13 cellular contexts compared by ENCODE assay signal in genomic region chr9:126984969-126985368, GRCh38.
DNase-seq lines count a peak whose midpoint lies in the region; ATAC-seq, FAIRE-seq and TF ChIP-seq lines count a peak whose summit lies in the region.
"Had no signal": no experiment of that assay in that cellular context is flagged by ENCODE, and none has a peak within 500 bp of the region (broad histone marks: within the 10 kb centered on the region; RNA-seq: fewer than 3 reads in every experiment).

No MANE protein-coding gene starts in this region.

- H3K27ac Mint-ChIP-seq in natural killer cell treated with Interleukin-12 subunit alpha and Interleukin-12 subunit beta and Interleukin-15 and Interleukin-18, amount 100 ng/mL, for 72 hours = peak overlapping the region in 1 of 2 donors; percentile 36
- H3K27ac Mint-ChIP-seq: activated naive CD8-positive, alpha-beta T cell treated with anti-CD3 and anti-CD28 coated beads, Interleukin-2, amount 10 ng/mL, durations not matched to agents 7 days and 5 days; HFFc6 had no signal

- intact Hi-C loops in Right ventricle myocardium superior (cut with DNase I) = loop anchor here (10.0 kb wide), 1 partner anchor 70 kb away; no protein-coding TSS in a partner anchor
- intact Hi-C loops in right cardiac atrium (cut with DNase I) = no loop called here

- DNase-seq in Right ventricle myocardium superior (no peak), right atrium auricular region (ENCODE audit: low spot score) (no peak), astrocyte of the hippocampus (ENCODE audit: low read depth, low spot score) (peak; percentile 16), right cardiac atrium (no peak), urothelium cell line (ENCODE audit: low spot score) (peak; percentile 42), DMS153 treated with DMSO at 0.1 percent for 48 hours (lab: John Stamatoyannopoulos, UW; ENCODE audit: unreplicated experiment) (no peak)
- DNase-seq in stimulated activated CD4-positive, alpha-beta T cell treated with anti-CD3 and anti-CD28 coated beads, Interleukin-1b, Interleukin-23, amount 100 ng/mL, for 48 hours = no peak
- DNase-seq in natural killer cell treated with Interleukin-12 subunit alpha and Interleukin-12 subunit beta and Interleukin-15 and Interleukin-18, amount 100 ng/mL, for 72 hours (ENCODE audit: low spot score) = no peak
- DNase-seq: activated naive CD8-positive, alpha-beta T cell treated with anti-CD3 and anti-CD28 coated beads, Interleukin-2, amount 10 ng/mL, durations not matched to agents 7 days and 5 days; HFFc6; NCI-H187 treated with DMSO at 0.1 percent for 48 hours; occipital lobe had no signal

- FAIRE-seq in urothelium cell line (lab: Jason Lieb, UNC) = no peak

- H3K4me3 Mint-ChIP-seq in natural killer cell treated with Interleukin-12 subunit alpha and Interleukin-12 subunit beta and Interleukin-15 and Interleukin-18, amount 100 ng/mL, for 72 hours = no peak overlapping the region
- H3K4me3 Mint-ChIP-seq: HFFc6 had no signal

- WGBS in right cardiac atrium = 56% methylated on average over 3 of the region's 3 CpGs

- peaks cover 0 to 4% of the 10 kb centered on the region in 2 donors for H3K9me3 ChIP-seq in right atrium auricular region
- H3K9me3 ChIP-seq in right cardiac atrium (ENCODE audit: control insufficient read depth, low read length) = no peaks in the 10 kb centered on the region

- H3K27me3 Mint-ChIP-seq in natural killer cell treated with Interleukin-12 subunit alpha and Interleukin-12 subunit beta and Interleukin-15 and Interleukin-18, amount 100 ng/mL, for 72 hours = peaks cover 11 to 31% of the 10 kb centered on the region in 2 donors

- H3K36me3 Mint-ChIP-seq in natural killer cell treated with Interleukin-12 subunit alpha and Interleukin-12 subunit beta and Interleukin-15 and Interleukin-18, amount 100 ng/mL, for 72 hours = peaks cover 6% of the 10 kb centered on the region

- H3K4me1 ChIP-seq in right atrium auricular region (peaks cover 0 to 32% of the 10 kb centered on the region in 2 donors), right cardiac atrium (ENCODE audit: control insufficient read depth, insufficient read depth, low read length) (peaks cover 8% of the 10 kb centered on the region)

- H3K27ac ChIP-seq in right atrium auricular region = no peak overlapping the region
- H3K27ac ChIP-seq in right cardiac atrium (ENCODE audit: low read length) = no peak overlapping the region

- H3K27me3 ChIP-seq in right atrium auricular region (no peaks in the 10 kb centered on the region), right cardiac atrium (ENCODE audit: control insufficient read depth, insufficient read depth) (no peaks in the 10 kb centered on the region)

- ATAC-seq in Right ventricle myocardium superior (ENCODE audit: poor library complexity) (peak; percentile 53), right cardiac atrium (peak; percentile 18 to 42)
- no peak for ATAC-seq in natural killer cell treated with Interleukin-12 subunit alpha and Interleukin-12 subunit beta and Interleukin-15 and Interleukin-18, amount 100 ng/mL, for 72 hours

- no peaks in the 10 kb centered on the region for H3K9me3 Mint-ChIP-seq in natural killer cell treated with Interleukin-12 subunit alpha and Interleukin-12 subunit beta and Interleukin-15 and Interleukin-18, amount 100 ng/mL, for 72 hours
- H3K9me3 Mint-ChIP-seq: HFFc6; stimulated activated effector memory CD8-positive, alpha-beta T cell treated with anti-CD3 and anti-CD28 coated beads, Interleukin-12 subunit alpha, Interleukin-12 subunit beta, amount 100 ng/mL, for 72 hours had no signal

- TF ChIP-seq CTCF in right atrium auricular region (IDR thresholded peaks at IDR 0.05) = no peak

- H3K4me1 Mint-ChIP-seq in natural killer cell treated with Interleukin-12 subunit alpha and Interleukin-12 subunit beta and Interleukin-15 and Interleukin-18, amount 100 ng/mL, for 72 hours (ENCODE audit: low read depth in 2 of 2) = peaks cover 76 to 82% of the 10 kb centered on the region in 2 donors

- no peaks in the 10 kb centered on the region for H3K36me3 ChIP-seq in right atrium auricular region

- H3K4me3 ChIP-seq in right atrium auricular region (no peak overlapping the region), right cardiac atrium (ENCODE audit: low read length) (no peak overlapping the region)

Comparison
In these comparisons a context has a peak if more than half of its experiments do, and no peak if none do; other contexts are left out.
1. ATAC-seq: peak in Right ventricle myocardium superior (single experiment) and right cardiac atrium (2 of 2); none in natural killer cell treated with Interleukin-12 subunit alpha and Interleukin-12 subunit beta and Interleukin-15 and Interleukin-18, amount 100 ng/mL, for 72 hours (0 of 2).
2. DNase-seq: peak in astrocyte of the hippocampus (single experiment) and urothelium cell line (single experiment); none in Right ventricle myocardium superior (single experiment), right atrium auricular region (single experiment), right cardiac atrium (0 of 3), stimulated activated CD4-positive, alpha-beta T cell treated with anti-CD3 and anti-CD28 coated beads, Interleukin-1b, Interleukin-23, amount 100 ng/mL, for 48 hours (single experiment), DMS153 treated with DMSO at 0.1 percent for 48 hours (single experiment) and natural killer cell treated with Interleukin-12 subunit alpha and Interleukin-12 subunit beta and Interleukin-15 and Interleukin-18, amount 100 ng/mL, for 72 hours (single experiment).